In the genomic region with DNA sequence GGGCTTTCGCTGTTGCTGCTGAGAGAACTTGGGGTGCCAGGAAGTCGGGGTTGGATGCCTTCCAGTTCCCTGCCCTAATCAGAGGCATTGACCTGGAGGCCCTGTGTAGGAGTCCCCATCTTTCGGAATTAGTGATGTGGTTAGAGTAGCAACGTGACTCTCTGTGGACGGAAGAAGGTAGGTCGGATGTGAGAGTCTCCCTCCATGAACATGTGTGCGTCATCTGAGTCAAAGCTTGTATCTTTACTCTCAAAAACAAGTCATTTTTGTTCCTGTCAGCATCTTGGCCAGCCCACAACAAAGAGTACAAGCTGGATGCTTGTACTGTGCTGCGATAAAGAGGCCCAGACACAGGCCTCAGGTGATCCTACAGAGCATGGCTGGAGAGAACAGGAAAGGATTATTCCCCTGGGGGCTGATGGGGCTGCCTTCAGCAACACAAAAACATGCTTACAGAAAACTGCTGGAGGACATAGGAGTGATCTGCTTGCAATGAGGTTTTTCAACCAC, we compare ENCODE assay signal across 1 cellular context.
TF ChIP-seq lines count a peak whose summit lies in the region.

No MANE protein-coding gene starts in this region.

TF ChIP-seq in HepG2, 621 proteins besides CTCF, POLR2A, EP300 and RAD21 (continued from another document):
- TF ChIP-seq ZBTB4 (CRISPR knock-in tag; IDR thresholded peaks at IDR 0.05; ENCODE audit: borderline replicate concordance) (no peak), HHEX (CRISPR knock-in tag; IDR thresholded peaks at IDR 0.05) (no peak), ZFX (CRISPR knock-in tag; IDR thresholded peaks at IDR 0.05; ENCODE audit: low read depth) (no peak), GATAD1 (CRISPR knock-in tag; IDR thresholded peaks at IDR 0.05) (no peak), NKX3-1 (CRISPR knock-in tag; IDR thresholded peaks at IDR 0.05) (no peak), ZNF274 (CRISPR knock-in tag; IDR thresholded peaks at IDR 0.05) (no peak), ZNF451 (CRISPR knock-in tag; IDR thresholded peaks at IDR 0.05) (no peak), NFIB (CRISPR knock-in tag; IDR thresholded peaks at IDR 0.05; ENCODE audit: borderline replicate concordance) (no peak), AGO2 (optimal IDR thresholded peaks at IDR 0.05; ENCODE audit: low read depth, low read length) (no peak), TERF1 (CRISPR knock-in tag; IDR thresholded peaks at IDR 0.05) (no peak), ZNF747 (CRISPR knock-in tag; IDR thresholded peaks at IDR 0.05; ENCODE audit: borderline replicate concordance) (no peak), ATF6 (CRISPR knock-in tag; conservative IDR thresholded peaks at IDR 0.05) (no peak), ZBTB8A (CRISPR knock-in tag; IDR thresholded peaks at IDR 0.05; ENCODE audit: borderline replicate concordance, low read depth) (no peak), CCAR2 (optimal IDR thresholded peaks at IDR 0.05; ENCODE audit: low read depth, low read length) (no peak), ZNF780A (CRISPR knock-in tag; IDR thresholded peaks at IDR 0.05) (no peak)
- TF ChIP-seq, protein P1, sequence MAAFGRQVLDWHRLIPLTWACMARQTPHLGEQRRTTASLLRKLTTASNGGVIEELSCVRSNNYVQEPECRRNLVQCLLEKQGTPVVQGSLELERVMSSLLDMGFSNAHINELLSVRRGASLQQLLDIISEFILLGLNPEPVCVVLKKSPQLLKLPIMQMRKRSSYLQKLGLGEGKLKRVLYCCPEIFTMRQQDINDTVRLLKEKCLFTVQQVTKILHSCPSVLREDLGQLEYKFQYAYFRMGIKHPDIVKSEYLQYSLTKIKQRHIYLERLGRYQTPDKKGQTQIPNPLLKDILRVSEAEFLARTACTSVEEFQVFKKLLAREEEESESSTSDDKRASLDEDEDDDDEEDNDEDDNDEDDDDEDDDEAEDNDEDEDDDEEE (CRISPR knock-in tag; IDR thresholded peaks at IDR 0.05), result no peak
